2 cellular contexts compared by ENCODE assay signal in genomic region chr7:142587578-142588191, GRCh38.
A peak's percentile ranks its signal among the peaks of the same experiment; 100 is the strongest.
TF ChIP-seq lines count a peak whose summit lies in the region.

No MANE protein-coding gene starts in this region.

TF ChIP-seq in K562, 482 proteins besides CTCF, POLR2A, EP300 and RAD21 (continued from another document and continues in another):
- TF ChIP-seq STAT5A (IDR thresholded peaks at IDR 0.05; ENCODE audit: borderline replicate concordance, low read length) (no peak), SAP30 (IDR thresholded peaks at IDR 0.05; ENCODE audit: borderline replicate concordance, insufficient read depth, low read depth, low read length, poor library complexity, severe bottlenecking) (no peak), ZNF696 (CRISPR knock-in tag; conservative IDR thresholded peaks at IDR 0.05) (no peak), JUND (IDR thresholded peaks at IDR 0.05; ENCODE audit: borderline replicate concordance, low read depth, low read length) (peak; percentile 70; the same call in 1 of the 2 replicates), JUND (tag; IDR thresholded peaks at IDR 0.05; ENCODE audit: borderline replicate concordance, low read depth, low read length) (no peak; the same call in 2 of the 3 replicates), SOX6 (IDR thresholded peaks at IDR 0.05) (no peak), ZNF316 (IDR thresholded peaks at IDR 0.05) (peak; percentile 12; the same call in 1 of the 2 replicates), DIDO1 (tag; IDR thresholded peaks at IDR 0.05; ENCODE audit: low read depth) (no peak), LEF1 (IDR thresholded peaks at IDR 0.05) (no peak), NCOA6 (IDR thresholded peaks at IDR 0.05) (no peak), RCOR1 (IDR thresholded peaks at IDR 0.05; ENCODE audit: borderline replicate concordance in 1 of 2, low read depth in 2 of 2, low read length in 2 of 2) (0 out of 4 replicates have a peak, but pooled peaks of 1 of the 2 experiments have one; percentile 44), CREM (IDR thresholded peaks at IDR 0.05; ENCODE audit: low read depth) (peak; percentile 71; the same call in 1 of the 2 replicates), ERF (CRISPR knock-in tag; IDR thresholded peaks at IDR 0.05) (no peak), NFE2 (IDR thresholded peaks at IDR 0.05; ENCODE audit: low read depth) (peak; percentile 84), ARID3A (IDR thresholded peaks at IDR 0.05; ENCODE audit: borderline replicate concordance, low read depth, low read length) (0 out of 2 replicates have a peak, but pooled peaks have one; percentile 72), ZNF717 (CRISPR knock-in tag; IDR thresholded peaks at IDR 0.05) (no peak), ESRRB (CRISPR knock-in tag; IDR thresholded peaks at IDR 0.05; ENCODE audit: borderline replicate concordance) (no peak), MAFK (IDR thresholded peaks at IDR 0.05; ENCODE audit: low read length) (peak; percentile 39; the same call in 1 of the 2 replicates), MAFF (IDR thresholded peaks at IDR 0.05; ENCODE audit: low read length) (peak; percentile 44; the same call in 1 of the 2 replicates), ZNF780A (CRISPR knock-in tag; IDR thresholded peaks at IDR 0.05) (no peak), ATF1 (CRISPR knock-in tag; IDR thresholded peaks at IDR 0.05) (no peak), ATF1 (tag; IDR thresholded peaks at IDR 0.05) (peak; percentile 51), FOXA3 (CRISPR knock-in tag; conservative IDR thresholded peaks at IDR 0.05 in 1 of 2, IDR thresholded peaks at IDR 0.05 in 1 of 2) (0 out of 4 replicates have a peak, but pooled peaks of 1 of the 2 experiments have one; percentile 31), CREB1 (IDR thresholded peaks at IDR 0.05) (no peak), CREB1 (CRISPR knock-in tag; IDR thresholded peaks at IDR 0.05) (peak; percentile 63; the same call in 1 of the 2 replicates), MAFG (tag; conservative IDR thresholded peaks at IDR 0.05) (peak; percentile 39; the same call in 1 of the 2 replicates), ATF3 (IDR thresholded peaks at IDR 0.05) (peak; percentile 64), ATF3 (CRISPR knock-in tag; conservative IDR thresholded peaks at IDR 0.05) (no peak), FOXK2 (conservative IDR thresholded peaks at IDR 0.05 in 1 of 2, IDR thresholded peaks at IDR 0.05 in 1 of 2; ENCODE audit: low read depth in 2 of 2) (peak in 1 of 2 experiments; percentile 43; a peak in 1 of 4 replicates), KLF16 (IDR thresholded peaks at IDR 0.05) (peak; percentile 45; the same call in 1 of the 2 replicates), HMGN3 (IDR thresholded peaks at IDR 0.05; ENCODE audit: borderline replicate concordance, extremely low read depth, insufficient read length, low read depth, low read length) (no peak), CBX3 (IDR thresholded peaks at IDR 0.05; ENCODE audit: borderline replicate concordance in 1 of 2, low read length in 2 of 2) (0 out of 3 replicates have a peak, but pooled peaks of 1 of the 2 experiments have one; percentile 30), U2AF1 (optimal IDR thresholded peaks at IDR 0.05; ENCODE audit: low read depth, low read length) (no peak), TEAD4 (IDR thresholded peaks at IDR 0.05; ENCODE audit: low read length) (0 out of 2 replicates have a peak, but pooled peaks have one; percentile 20), TEAD4 (CRISPR knock-in tag; IDR thresholded peaks at IDR 0.05; ENCODE audit: borderline replicate concordance) (no peak), NR2C1 (IDR thresholded peaks at IDR 0.05) (no peak), NR2C1 (tag; IDR thresholded peaks at IDR 0.05) (no peak), NKRF (IDR thresholded peaks at IDR 0.05; ENCODE audit: borderline replicate concordance) (no peak), CEBPG (CRISPR knock-in tag; IDR thresholded peaks at IDR 0.05) (peak; percentile 69), CEBPG (tag; conservative IDR thresholded peaks at IDR 0.05 in 1 of 2, IDR thresholded peaks at IDR 0.05 in 1 of 2) (peak; percentile 69 to 84; a peak in 3 of 4 replicates)

TF ChIP-seq in HepG2, 621 proteins besides CTCF, POLR2A, EP300 and RAD21 (continued from another document):
- no peak for TF ChIP-seq REST (IDR thresholded peaks at IDR 0.05; ENCODE audit: borderline replicate concordance in 1 of 2, low read depth in 1 of 2, low read length in 2 of 2)
- TF ChIP-seq HHEX (CRISPR knock-in tag; IDR thresholded peaks at IDR 0.05): no peak
- TF ChIP-seq XRCC5 (optimal IDR thresholded peaks at IDR 0.05; ENCODE audit: low read length): peak; percentile 37
- no peak for TF ChIP-seq HES4 (CRISPR knock-in tag; IDR thresholded peaks at IDR 0.05; ENCODE audit: borderline replicate concordance)
- no peak for TF ChIP-seq ZNF776 (CRISPR knock-in tag; IDR thresholded peaks at IDR 0.05)
- no peak for TF ChIP-seq RFXANK (CRISPR knock-in tag; IDR thresholded peaks at IDR 0.05)
- no peak for TF ChIP-seq ZNF737 (CRISPR knock-in tag; IDR thresholded peaks at IDR 0.05; ENCODE audit: borderline replicate concordance)
- no peak for TF ChIP-seq MED1 (CRISPR knock-in tag; IDR thresholded peaks at IDR 0.05)
- no peak for TF ChIP-seq FOXA1 (IDR thresholded peaks at IDR 0.05)
- TF ChIP-seq FOXA1 (CRISPR knock-in tag; IDR thresholded peaks at IDR 0.05): peak; percentile 46
- TF ChIP-seq DNMT3B (CRISPR knock-in tag; conservative IDR thresholded peaks at IDR 0.05): no peak
- TF ChIP-seq CREM (IDR thresholded peaks at IDR 0.05): no peak
- TF ChIP-seq CREM (CRISPR knock-in tag; IDR thresholded peaks at IDR 0.05): no peak
- peak; percentile 73 for TF ChIP-seq CEBPG (CRISPR knock-in tag; IDR thresholded peaks at IDR 0.05)
- no peak for TF ChIP-seq ZNF138 (CRISPR knock-in tag; IDR thresholded peaks at IDR 0.05; ENCODE audit: low read depth)
- no peak for TF ChIP-seq MTERF4 (CRISPR knock-in tag; IDR thresholded peaks at IDR 0.05)
- TF ChIP-seq ZUFSP (CRISPR knock-in tag; IDR thresholded peaks at IDR 0.05; ENCODE audit: borderline replicate concordance): no peak
- TF ChIP-seq ZNF7 (CRISPR knock-in tag; IDR thresholded peaks at IDR 0.05): no peak
- no peak for TF ChIP-seq ZNF20 (CRISPR knock-in tag; IDR thresholded peaks at IDR 0.05)
